ENCODE assay signal across 10 cellular contexts in the genomic region with DNA sequence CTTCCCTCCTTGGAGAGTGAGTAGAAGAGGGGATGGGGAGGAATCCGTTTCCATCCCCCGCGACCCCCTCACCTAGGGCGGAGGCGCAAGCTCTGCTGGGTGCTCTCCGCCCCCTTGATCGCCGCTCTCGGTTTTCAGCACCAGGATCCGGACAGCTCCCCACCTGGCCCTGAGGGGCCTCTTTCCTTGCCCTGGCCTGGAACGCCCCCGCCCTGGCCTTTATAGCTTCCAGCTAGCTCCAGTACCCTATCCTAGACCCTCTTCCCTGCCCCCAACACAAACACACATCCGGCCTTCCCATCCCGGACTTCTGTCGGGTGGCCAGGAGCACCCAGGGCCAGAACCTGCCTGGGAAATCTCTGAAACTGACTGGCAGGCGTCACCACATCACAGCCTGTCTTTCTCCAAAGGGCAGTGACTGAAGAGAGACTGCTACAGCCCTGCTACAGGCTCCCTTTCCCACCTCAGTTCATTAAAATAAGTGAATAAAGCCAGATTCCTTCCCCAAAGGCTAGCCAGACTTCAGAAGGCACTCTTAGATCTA.
DNase-seq lines count a peak whose midpoint lies in the region; ATAC-seq and FAIRE-seq lines count a peak whose summit lies in the region.
"Had no signal": no experiment of that assay in that cellular context is flagged by ENCODE, and none has a peak within 500 bp of the region (broad histone marks: within the 10 kb centered on the region; RNA-seq: fewer than 3 reads in every experiment).

No MANE protein-coding gene starts in this region.

- ATAC-seq in T-helper 17 cell, result no peak
- no peak for ATAC-seq in HG03432 (IDR thresholded peaks at IDR 0.05; ENCODE audit: unreplicated experiment)

- DNase-seq in DMS53 (lab: John Stamatoyannopoulos, UW) (peak; percentile 38), DMS53 treated with DMSO at 0.1 percent for 48 hours (lab: John Stamatoyannopoulos, UW; ENCODE audit: unreplicated experiment) (no peak), T-helper 17 cell (no peak), frontal cortex (ENCODE audit: low spot score in 2 of 2) (peak; percentile 41 to 45), posterior vena cava (ENCODE audit: low spot score) (peak; percentile 79), DMS114 treated with DMSO at 0.1 percent for 48 hours (lab: John Stamatoyannopoulos, UW; ENCODE audit: unreplicated experiment) (no peak), NCI-H510A treated with DMSO at 0.1 percent for 48 hours (lab: John Stamatoyannopoulos, UW) (no peak)
- DNase-seq: spleen, T-helper 9 cell had no signal

- intact Hi-C loops in posterior vena cava (cut with DNase I), result loop anchor here in 1 of 2 donors (2.0 kb wide), 1 partner anchor 256 kb away; no protein-coding TSS in a partner anchor

- no peaks in the 10 kb centered on the region for H3K9me3 ChIP-seq in T-helper 17 cell (ENCODE audit: control insufficient read depth, low read length, poor library complexity, severe bottlenecking)
- H3K9me3 ChIP-seq: spleen had no signal

- H3K4me1 Mint-ChIP-seq in T-helper 17 cell, result peaks cover 7% of the 10 kb centered on the region

- no peak for FAIRE-seq in frontal cortex (lab: Jason Lieb, UNC)

- no peak overlapping the region for H3K27ac Mint-ChIP-seq in T-helper 17 cell

- peaks cover 65% of the 10 kb centered on the region for H3K27me3 Mint-ChIP-seq in T-helper 17 cell

- H3K4me3 Mint-ChIP-seq in T-helper 17 cell, result peak overlapping the region; percentile 76

- H3K36me3 Mint-ChIP-seq in T-helper 17 cell (ENCODE audit: low read depth), result no peaks in the 10 kb centered on the region

Comparison
In these comparisons a context has a peak if more than half of its experiments do, and no peak if none do; other contexts are left out.
1. DNase-seq: peak in DMS53 (single experiment), frontal cortex (2 of 2) and posterior vena cava (single experiment); none in DMS53 treated with DMSO at 0.1 percent for 48 hours (single experiment), T-helper 17 cell (0 of 3), DMS114 treated with DMSO at 0.1 percent for 48 hours (single experiment) and NCI-H510A treated with DMSO at 0.1 percent for 48 hours (single experiment).